Comparison of ENCODE assay signal across 8 cellular contexts in the genomic region with DNA sequence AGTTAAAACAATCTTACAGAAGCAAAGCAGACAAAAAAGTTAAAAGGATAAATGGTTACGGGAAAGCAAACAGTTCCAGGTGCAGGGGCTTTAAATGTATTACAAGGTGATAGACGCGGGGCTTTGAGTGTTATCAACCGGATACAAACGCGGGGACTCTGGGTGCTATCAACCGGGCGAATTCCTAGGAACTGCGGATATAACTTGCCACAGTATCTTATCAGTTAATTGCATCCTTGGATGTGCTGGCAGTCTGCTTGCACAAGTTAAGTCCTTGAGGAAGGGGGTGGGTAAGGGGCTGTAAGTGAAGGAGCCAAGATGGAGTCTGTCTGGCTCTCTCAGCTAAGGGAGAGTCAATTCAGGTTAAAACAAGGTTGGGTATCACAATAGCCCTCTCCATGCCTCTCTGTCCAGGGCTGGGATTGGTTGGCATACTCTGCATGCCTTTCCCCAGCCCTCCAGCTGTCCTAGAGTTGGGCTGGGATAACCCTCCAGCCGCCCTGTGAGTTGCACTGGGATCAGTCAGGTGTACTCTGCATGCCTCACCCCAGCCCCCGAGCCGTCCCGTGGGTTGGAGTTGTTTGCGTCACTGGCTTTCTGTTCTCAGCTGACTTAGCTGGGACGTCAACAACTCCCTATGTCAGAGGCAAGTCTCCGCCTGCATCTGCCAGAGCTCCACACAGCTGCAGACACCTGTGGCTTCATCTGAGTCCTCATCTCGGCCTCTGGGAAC. TPM values are rescaled to one million over a fixed set of nuclear protein-coding genes. Genes with fewer than 3 reads are reported as not detected.
DNase-seq lines count a peak whose midpoint lies in the region; ATAC-seq lines count a peak whose summit lies in the region.

No MANE protein-coding gene starts in this region.

- peak overlapping the region in 1 of 2 donors; percentile 68 for H3K27ac Mint-ChIP-seq in activated naive CD4-positive, alpha-beta T cell treated with anti-CD3 and anti-CD28 coated beads, Interleukin-2, amount 50 U/mL, for 72 hours

- no peaks in the 10 kb centered on the region for H3K36me3 Mint-ChIP-seq in activated naive CD4-positive, alpha-beta T cell treated with anti-CD3 and anti-CD28 coated beads, Interleukin-2, amount 50 U/mL, for 72 hours

- DNase-seq in EH (ENCODE audit: low read depth) (peak; percentile 7), NCI-H774 (lab: John Stamatoyannopoulos, UW) (peak; percentile 30), islet precursor cell (peak; percentile 97)
- peak in 1 of 2 donors; percentile 41 for DNase-seq in activated naive CD4-positive, alpha-beta T cell treated with anti-CD3 and anti-CD28 coated beads, Interleukin-2, amount 50 U/mL, for 72 hours (ENCODE audit: low spot score in 2 of 2)
- DNase-seq in stimulated activated CD4-positive, alpha-beta T cell treated with anti-CD3 and anti-CD28 coated beads, Interleukin-4, amount 100 ng/mL, for 24 hours: peak; percentile 69

- H3K9me3 Mint-ChIP-seq in activated naive CD4-positive, alpha-beta T cell treated with anti-CD3 and anti-CD28 coated beads, Interleukin-2, amount 50 U/mL, for 72 hours: no peaks in the 10 kb centered on the region

- peak; percentile 76 to 92 for ATAC-seq in activated naive CD4-positive, alpha-beta T cell treated with anti-CD3 and anti-CD28 coated beads, Interleukin-2, amount 50 U/mL, for 72 hours
- ATAC-seq in GM18873 (IDR thresholded peaks at IDR 0.05; ENCODE audit: low FRiP score, unreplicated experiment) (no peak), HG03354 (IDR thresholded peaks at IDR 0.05; ENCODE audit: poor library complexity, severe bottlenecking, unreplicated experiment) (no peak), GM18511 (IDR thresholded peaks at IDR 0.05; ENCODE audit: unreplicated experiment) (no peak)

RNA-seq across cellular contexts. Expression of a gene that starts 40.9 kb away (rescaled TPM):
- total RNA-seq in activated naive CD4-positive, alpha-beta T cell treated with anti-CD3 and anti-CD28 coated beads, Interleukin-2, amount 50 U/mL, for 72 hours: not detected

RNA-seq across cellular contexts. Expression of a gene that starts 58.3 kb away (rescaled TPM):
- 100 to 1,000 TPM in 1 of 2 donors, 10 to 100 TPM in 1; 87.4 to 106 TPM for total RNA-seq in activated naive CD4-positive, alpha-beta T cell treated with anti-CD3 and anti-CD28 coated beads, Interleukin-2, amount 50 U/mL, for 72 hours

Comparison
In these comparisons a context has a peak if more than half of its experiments do, and no peak if none do; other contexts are left out.
1. ATAC-seq: peak in activated naive CD4-positive, alpha-beta T cell treated with anti-CD3 and anti-CD28 coated beads, Interleukin-2, amount 50 U/mL, for 72 hours (2 of 2); none in GM18873 (single experiment), HG03354 (single experiment) and GM18511 (single experiment).